In the genomic region with DNA sequence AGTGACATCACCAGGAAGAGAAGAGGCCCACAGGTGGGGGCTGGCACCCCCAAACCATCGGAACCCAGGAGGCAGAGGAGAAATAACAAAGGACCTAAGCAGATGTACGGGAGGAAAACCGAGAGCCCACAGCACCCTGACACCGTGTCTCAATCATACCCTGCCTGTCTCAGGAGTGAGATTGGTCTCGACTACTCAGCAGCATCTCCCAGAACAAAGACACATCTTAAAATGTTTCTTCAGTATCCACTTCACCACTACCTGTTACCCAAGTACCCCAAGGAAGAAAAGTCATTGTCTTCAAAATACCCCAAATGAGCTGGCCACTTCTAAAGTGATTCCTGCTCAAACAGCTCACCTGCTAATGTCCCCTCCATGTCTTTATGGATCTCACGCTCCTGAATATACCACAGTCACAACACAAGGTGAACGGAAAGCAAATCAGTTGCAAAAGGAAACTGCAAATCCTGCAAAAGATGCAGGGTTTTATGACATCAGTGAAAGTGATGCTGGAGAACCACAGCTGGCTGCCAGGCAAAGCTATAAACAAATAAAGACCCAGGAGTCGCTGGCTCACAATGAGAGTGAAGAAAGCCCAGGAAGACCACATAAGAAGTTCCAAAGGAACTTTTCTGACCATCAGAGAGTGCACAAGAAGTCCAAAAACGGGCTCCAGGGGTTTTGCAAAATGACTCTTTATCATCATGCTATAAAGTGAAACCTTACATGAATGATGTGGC, we compare ENCODE assay signal across 10 cellular contexts. TPM values are rescaled to one million over a fixed set of nuclear protein-coding genes. Genes with fewer than 3 reads are reported as not detected.
DNase-seq lines count a peak whose midpoint lies in the region; ATAC-seq and TF ChIP-seq lines count a peak whose summit lies in the region.
"Had no signal": no experiment of that assay in that cellular context is flagged by ENCODE, and none has a peak within 500 bp of the region (broad histone marks: within the 10 kb centered on the region; RNA-seq: fewer than 3 reads in every experiment).

No MANE protein-coding gene starts in this region.

- ATAC-seq in GM21423 (IDR thresholded peaks at IDR 0.05; ENCODE audit: unreplicated experiment), result no peak

- DNase-seq in AG10803 (ENCODE audit: low read depth) (peak; percentile 54), GM12864 (ENCODE audit: low read depth) (no peak), fibroblast of the aortic adventitia (ENCODE audit: low read depth) (peak; percentile 28), NCI-H524 (lab: John Stamatoyannopoulos, UW) (no peak), HUDEP-2 (lab: John Stamatoyannopoulos, UW; ENCODE audit: unreplicated experiment in 76 of 76) (no peak), HuH-7.5 (ENCODE audit: low spot score) (no peak)
- DNase-seq in activated CD4-positive, alpha-beta T cell treated with anti-CD3 and anti-CD28 coated beads, Interleukin-2, amount 50 U/mL, for 48 hours, result peak; percentile 40 to 62
- DNase-seq: glutamatergic neuron, NCI-H2081 had no signal

- H3K4me3 ChIP-seq in AG10803 (ENCODE audit: low read length), result no peak overlapping the region
- H3K4me3 ChIP-seq in GM12864 (ENCODE audit: low read depth, low read length), result peak overlapping the region; percentile 10
- no peak overlapping the region for H3K4me3 ChIP-seq in fibroblast of the aortic adventitia (ENCODE audit: low read depth, low read length)

- TF ChIP-seq CTCF in AG10803 (conservative IDR thresholded peaks at IDR 0.05; ENCODE audit: low read length) (no peak), GM12864 (IDR thresholded peaks at IDR 0.05; ENCODE audit: low read depth, low read length, missing control alignments) (no peak), fibroblast of the aortic adventitia (IDR thresholded peaks at IDR 0.05; ENCODE audit: insufficient read depth, low read length) (no peak)

RNA-seq across cellular contexts. Expression of a gene that starts 44.1 kb away (rescaled TPM):
- 3.5 and 13.0 TPM in 2 replicates for total RNA-seq in fibroblast of the aortic adventitia (ENCODE audit: low replicate concordance)

Comparison
In these comparisons a context has a peak if more than half of its experiments do, and no peak if none do; other contexts are left out.
1. DNase-seq: peak in AG10803 (single experiment), activated CD4-positive, alpha-beta T cell treated with anti-CD3 and anti-CD28 coated beads, Interleukin-2, amount 50 U/mL, for 48 hours (2 of 2) and fibroblast of the aortic adventitia (single experiment); none in GM12864 (single experiment), NCI-H524 (0 of 2), HUDEP-2 (0 of 76) and HuH-7.5 (single experiment).